7 cellular contexts compared by ENCODE assay signal in the genomic region with DNA sequence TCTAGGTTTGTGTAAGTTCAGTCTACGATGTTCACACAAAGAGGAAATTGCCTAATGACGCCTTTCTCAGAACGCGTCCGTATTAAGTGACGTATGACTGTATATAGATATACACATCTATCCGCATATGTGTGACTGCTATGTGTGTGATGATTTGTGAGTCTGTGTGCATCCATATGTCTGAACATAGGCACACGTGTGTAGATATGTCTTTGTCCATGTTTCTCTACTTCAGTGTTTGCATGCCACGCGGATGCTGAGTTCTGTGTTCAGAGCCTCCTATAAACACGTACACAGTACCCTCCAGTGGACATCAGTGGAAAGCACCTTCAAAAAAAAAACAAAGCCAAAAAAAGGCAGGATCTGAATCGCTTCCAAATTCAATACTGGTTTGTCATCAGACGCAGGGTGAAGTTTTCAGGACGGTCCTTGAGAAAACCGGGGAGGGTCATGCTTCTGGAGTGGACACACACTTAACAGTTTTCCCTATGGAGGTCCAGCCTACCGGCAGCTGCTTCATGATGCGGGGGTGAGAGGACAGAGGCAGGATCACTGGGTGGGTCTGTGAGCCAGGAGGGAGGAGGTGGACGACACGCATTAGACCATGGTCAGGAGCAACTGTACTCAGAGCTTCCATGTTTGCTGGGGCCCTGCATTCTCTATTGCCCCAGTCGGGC. TPM values are rescaled to one million over a fixed set of nuclear protein-coding genes. Genes with fewer than 3 reads are reported as not detected.
DNase-seq lines count a peak whose midpoint lies in the region; ATAC-seq and TF ChIP-seq lines count a peak whose summit lies in the region.

No MANE protein-coding gene starts in this region.

- H3K23ac ChIP-seq in H9 (ENCODE audit: insufficient read length, low read depth, low read length), result no peak overlapping the region

- H3K27me3 Mint-ChIP-seq in H9 (ENCODE audit: low read depth), result peaks cover 36% of the 10 kb centered on the region
- H3K27me3 Mint-ChIP-seq in T-helper 2 cell treated with Interferon-gamma antibody and Interleukin-4, amounts not matched to agents 5 μg/mL and 100 μg/mL, for 36 hours (ENCODE audit: low read depth), result peaks cover 2% of the 10 kb centered on the region

- H2BK15ac ChIP-seq in H9 (ENCODE audit: low read depth, low read length), result no peak overlapping the region

- H3K27me3 ChIP-seq in H9 (ENCODE audit: insufficient read depth, low read length), result no peaks in the 10 kb centered on the region
- H3K27me3 ChIP-seq in muscle layer of duodenum (ENCODE audit: low read depth, low read length), result no peaks in the 10 kb centered on the region

- H3K27ac ChIP-seq in H9 (ENCODE audit: insufficient read length, low read depth, low read length) (no peak overlapping the region), muscle layer of duodenum (ENCODE audit: low read length) (no peak overlapping the region)

- no peaks in the 10 kb centered on the region for H3K23me2 ChIP-seq in H9 (ENCODE audit: insufficient read length, low read depth, low read length, poor library complexity, severe bottlenecking)

- H3T11ph ChIP-seq in H9 (ENCODE audit: low read length), result no peak overlapping the region

- DNase-seq in GM03348 (ENCODE audit: low spot score) (peak; percentile 84), H9 (no peak), NCI-H1694 treated with DMSO at 0.1 percent for 48 hours (lab: John Stamatoyannopoulos, UW) (peak; percentile 88), epithelial cell of esophagus (ENCODE audit: low read depth) (peak; percentile 74)
- DNase-seq in T-helper 2 cell treated with Interferon-gamma antibody and Interleukin-4, amounts not matched to agents 5 μg/mL and 100 μg/mL, for 36 hours (ENCODE audit: low spot score), result no peak

- H2BK120ac ChIP-seq in H9 (ENCODE audit: low read depth, low read length, poor library complexity, severe bottlenecking), result no peak overlapping the region

- H3K79me2 ChIP-seq in H9 (ENCODE audit: insufficient read depth, low read length), result no peaks in the 10 kb centered on the region

- no CpG with 5 or more reads among the region's 20 CpGs for WGBS in H9 (ENCODE audit: extremely low coverage, insufficient read length, low lambda C conversion rate)

- no peak for ATAC-seq in GM18517 (IDR thresholded peaks at IDR 0.05; ENCODE audit: unreplicated experiment)

- no peak overlapping the region for H3K56ac ChIP-seq in H9 (ENCODE audit: insufficient read length, low read depth, low read length)

- H4K91ac ChIP-seq in H9 (ENCODE audit: insufficient read length, low read depth, low read length), result no peak overlapping the region

- peak; percentile 67 for TF ChIP-seq CTCF in H9 (conservative IDR thresholded peaks at IDR 0.05)
- peak; percentile 70 for TF ChIP-seq CTCF in epithelial cell of esophagus (IDR thresholded peaks at IDR 0.05; ENCODE audit: insufficient read depth, low read depth, low read length, missing control alignments)

- H3K27ac Mint-ChIP-seq in H9, result peak overlapping the region in 1 of 3 experiments; percentile 20; a peak in 1 of 7 replicates
- H3K27ac Mint-ChIP-seq in T-helper 2 cell treated with Interferon-gamma antibody and Interleukin-4, amounts not matched to agents 5 μg/mL and 100 μg/mL, for 36 hours, result no peak overlapping the region

- peaks cover 11 to 16% of the 10 kb centered on the region in 2 experiments for H3K4me1 Mint-ChIP-seq in H9
- peaks cover 3% of the 10 kb centered on the region for H3K4me1 Mint-ChIP-seq in T-helper 2 cell treated with Interferon-gamma antibody and Interleukin-4, amounts not matched to agents 5 μg/mL and 100 μg/mL, for 36 hours (ENCODE audit: low read depth)

- no peak overlapping the region for H4K5ac ChIP-seq in H9 (ENCODE audit: insufficient read length, low read depth, low read length)

- no peak overlapping the region for H2BK5ac ChIP-seq in H9 (ENCODE audit: insufficient read length, low read length)

- H3K36me3 Mint-ChIP-seq in H9 (ENCODE audit: insufficient read depth in 1 of 3, low read depth in 3 of 3), result no peaks in the 10 kb centered on the region
- H3K36me3 Mint-ChIP-seq in T-helper 2 cell treated with Interferon-gamma antibody and Interleukin-4, amounts not matched to agents 5 μg/mL and 100 μg/mL, for 36 hours (ENCODE audit: low read depth), result no peaks in the 10 kb centered on the region

- H4K8ac ChIP-seq in H9 (replicated peaks; ENCODE audit: insufficient read length, low read depth, low read length), result no peak overlapping the region

- H3K9me3 Mint-ChIP-seq in H9, result peaks cover 0 to 3% of the 10 kb centered on the region in 2 experiments; a peak in 2 of 5 replicates
- no peaks in the 10 kb centered on the region for H3K9me3 Mint-ChIP-seq in T-helper 2 cell treated with Interferon-gamma antibody and Interleukin-4, amounts not matched to agents 5 μg/mL and 100 μg/mL, for 36 hours

- no peaks in the 10 kb centered on the region for H3K9me3 ChIP-seq in H9 (ENCODE audit: control insufficient read depth, low read depth, low read length)
- H3K9me3 ChIP-seq in muscle layer of duodenum (ENCODE audit: control insufficient read depth in 1 of 2, low read length in 2 of 2), result no peaks in the 10 kb centered on the region

- no peak overlapping the region for H2AK5ac ChIP-seq in H9 (ENCODE audit: insufficient read length, low read length)

- H3K79me1 ChIP-seq in H9 (ENCODE audit: insufficient read depth, low read depth, low read length, poor library complexity, severe bottlenecking), result no peaks in the 10 kb centered on the region

- H2BK12ac ChIP-seq in H9 (ENCODE audit: insufficient read length, low read depth, low read length), result no peak overlapping the region

- no peak overlapping the region for H3K4me2 ChIP-seq in H9 (ENCODE audit: insufficient read depth, insufficient read length, low read length)

- H3K14ac ChIP-seq in H9 (ENCODE audit: insufficient read depth, low read length), result no peak overlapping the region

- H3K4me3 ChIP-seq in epithelial cell of esophagus (ENCODE audit: low read length) (no peak overlapping the region), muscle layer of duodenum (ENCODE audit: low read depth in 1 of 2, low read length in 2 of 2) (peak overlapping the region; percentile 22 to 34)

- H4K20me1 ChIP-seq in H9 (ENCODE audit: control insufficient read depth, insufficient read depth, insufficient read length), result no peaks in the 10 kb centered on the region

- no peaks in the 10 kb centered on the region for H3K4me1 ChIP-seq in H9 (ENCODE audit: insufficient read depth, low read length)
- H3K4me1 ChIP-seq in muscle layer of duodenum (ENCODE audit: control insufficient read depth in 1 of 2, insufficient read depth in 2 of 2, low read length in 2 of 2), result peaks cover 5 to 6% of the 10 kb centered on the region in 2 donors

- no peak overlapping the region for H3K4ac ChIP-seq in H9 (ENCODE audit: low read depth, low read length)

- H3K36me3 ChIP-seq in muscle layer of duodenum (ENCODE audit: control insufficient read depth in 1 of 2, insufficient read depth in 2 of 2, low read length in 2 of 2), result no peaks in the 10 kb centered on the region

- no peak overlapping the region for H3K9ac ChIP-seq in H9 (ENCODE audit: extremely low read depth, insufficient read length, low read length)

- H3K4me3 Mint-ChIP-seq in H9, result no peak overlapping the region
- H3K4me3 Mint-ChIP-seq in T-helper 2 cell treated with Interferon-gamma antibody and Interleukin-4, amounts not matched to agents 5 μg/mL and 100 μg/mL, for 36 hours, result peak overlapping the region; percentile 54

- no peak overlapping the region for H3K18ac ChIP-seq in H9 (ENCODE audit: insufficient read length, low read depth, low read length)

- no peak overlapping the region for H2AFZ ChIP-seq in H9 (ENCODE audit: low read length)

- H2BK20ac ChIP-seq in H9 (ENCODE audit: low read depth, low read length, poor library complexity, severe bottlenecking), result no peak overlapping the region

RNA-seq across cellular contexts. Expression of gene ALDH1B1, which starts 29.5 kb away (rescaled TPM):
- total RNA-seq in H9 (2021), result 49.6 and 51.5 TPM in 2 replicates

Comparison
In these comparisons a context has a peak if more than half of its experiments do, and no peak if none do; other contexts are left out.
1. DNase-seq: peak in GM03348 (single experiment), NCI-H1694 treated with DMSO at 0.1 percent for 48 hours (single experiment) and epithelial cell of esophagus (single experiment); none in H9 (single experiment) and T-helper 2 cell treated with Interferon-gamma antibody and Interleukin-4, amounts not matched to agents 5 μg/mL and 100 μg/mL, for 36 hours (single experiment).